8 cellular contexts compared by ENCODE assay signal in genomic region chr6:157379656-157380457, GRCh38. TPM values are rescaled to one million over a fixed set of nuclear protein-coding genes. Genes with fewer than 3 reads are reported as not detected.
DNase-seq lines count a peak whose midpoint lies in the region; ATAC-seq and TF ChIP-seq lines count a peak whose summit lies in the region.

No MANE protein-coding gene starts in this region.

- H4K20me1 ChIP-seq in BLaER1 = peaks cover 24% of the 10 kb centered on the region

- peak overlapping the region; percentile 85 for H3K27ac ChIP-seq in BLaER1
- peak overlapping the region; percentile 88 for H3K27ac ChIP-seq in layer of hippocampus (ENCODE audit: low read depth, low read length)

- peaks cover 13% of the 10 kb centered on the region for H3K27me3 ChIP-seq in BLaER1
- H3K27me3 ChIP-seq in layer of hippocampus (ENCODE audit: control insufficient read depth, insufficient read depth, low read length) = no peaks in the 10 kb centered on the region

- CTCF ChIA-PET in activated CD4-positive, alpha-beta T cell treated with anti-CD3 and anti-CD28 coated beads for 36 hours (lab: Charles Lee) = interaction anchor here (0.6 to 1.7 kb wide), 7 partner anchors 29 to 1336 kb away, joined by 3 to 9 read pairs (median 3); partner anchors contain the start of gene TMEM242

- intact Hi-C loops in activated CD4-positive, alpha-beta T cell treated with anti-CD3 and anti-CD28 coated beads for 36 hours (cut with DNase I, micrococcal nuclease) = loop anchor here (1.0 to 5.0 kb wide), 11 partner anchors 49 to 787 kb away; partner anchors contain the start of genes TMEM242 (in 2 of the 2), GTF2H5 (in 1 of the 2), SERAC1 (in 1 of the 2) and SNX9 (in 1 of the 2)

- no peak for TF ChIP-seq CTCF in choroid plexus epithelial cell (conservative IDR thresholded peaks at IDR 0.05; ENCODE audit: low read depth, low read length)

- H3K4me3 ChIP-seq in BLaER1 (peak overlapping the region; percentile 97), choroid plexus epithelial cell (ENCODE audit: low read depth, low read length) (peak overlapping the region; percentile 87)

- ATAC-seq in GM19328 (IDR thresholded peaks at IDR 0.05; ENCODE audit: unreplicated experiment) (peak; percentile 66), HG03460 (IDR thresholded peaks at IDR 0.05; ENCODE audit: unreplicated experiment) (peak; percentile 62)
- ATAC-seq in activated CD4-positive, alpha-beta T cell treated with anti-CD3 and anti-CD28 coated beads for 36 hours = peak; percentile 87

- H3K27ac Mint-ChIP-seq in activated CD4-positive, alpha-beta T cell treated with anti-CD3 and anti-CD28 coated beads for 36 hours = peak overlapping the region; percentile 32

- peaks cover 23% of the 10 kb centered on the region for H3K4me1 ChIP-seq in BLaER1

- no peaks in the 10 kb centered on the region for H3K9me3 Mint-ChIP-seq in activated CD4-positive, alpha-beta T cell treated with anti-CD3 and anti-CD28 coated beads for 36 hours (ENCODE audit: low read depth)

- peaks cover 34% of the 10 kb centered on the region for H3K4me1 Mint-ChIP-seq in activated CD4-positive, alpha-beta T cell treated with anti-CD3 and anti-CD28 coated beads for 36 hours

- peak overlapping the region; percentile 88 for H3K9ac ChIP-seq in BLaER1

- H3K27me3 Mint-ChIP-seq in activated CD4-positive, alpha-beta T cell treated with anti-CD3 and anti-CD28 coated beads for 36 hours = peaks cover 8% of the 10 kb centered on the region

- peak; percentile 89 to 97 for DNase-seq in NCI-H524 (lab: John Stamatoyannopoulos, UW)
- DNase-seq in activated CD4-positive, alpha-beta T cell treated with anti-CD3 and anti-CD28 coated beads for 36 hours = peak; percentile 93
- peak; percentile 93 for DNase-seq in choroid plexus epithelial cell (ENCODE audit: low read depth)
- DNase-seq in stimulated activated CD4-positive, alpha-beta T cell treated with anti-CD3 and anti-CD28 coated beads, Interleukin-1b, Interleukin-23, amount 100 ng/mL, for 1 hour (ENCODE audit: low read depth in 2 of 2) = peak; percentile 60 to 69

- H3K36me3 Mint-ChIP-seq in activated CD4-positive, alpha-beta T cell treated with anti-CD3 and anti-CD28 coated beads for 36 hours (ENCODE audit: low read depth) = peaks cover 7% of the 10 kb centered on the region

- POLR2A ChIA-PET in activated CD4-positive, alpha-beta T cell treated with anti-CD3 and anti-CD28 coated beads for 36 hours (lab: Charles Lee) = interaction anchor here (0.6 to 1.0 kb wide), 6 partner anchors 10 to 647 kb away, joined by 3 to 5 read pairs (median 4); no protein-coding TSS in a partner anchor

- no peaks in the 10 kb centered on the region for H3K9me3 ChIP-seq in BLaER1

- H3K4me2 ChIP-seq in BLaER1 = peak overlapping the region; percentile 92

- no peaks in the 10 kb centered on the region for H3K36me3 ChIP-seq in BLaER1

- peak overlapping the region; percentile 73 for H3K4me3 Mint-ChIP-seq in activated CD4-positive, alpha-beta T cell treated with anti-CD3 and anti-CD28 coated beads for 36 hours

RNA-seq across cellular contexts. Expression of gene ZDHHC14, which starts 1.1 kb away (rescaled TPM):
- total RNA-seq in activated CD4-positive, alpha-beta T cell treated with anti-CD3 and anti-CD28 coated beads for 36 hours = 1 to 10 TPM; 2.4 to 2.5 TPM

RNA-seq across cellular contexts. Expression of gene TMEM242, which starts 56.5 kb away (rescaled TPM):
- 1 to 10 TPM; 4.7 to 7.7 TPM for total RNA-seq in activated CD4-positive, alpha-beta T cell treated with anti-CD3 and anti-CD28 coated beads for 36 hours

Comparison
In these comparisons a context has a peak if more than half of its experiments do, and no peak if none do; other contexts are left out.
1. Peak in every context shown above with its lines: DNase-seq, ATAC-seq, H3K4me3 ChIP-seq and H3K27ac ChIP-seq.